In genomic region chr5:141960449-141961323, GRCh38 we compare ENCODE assay signal across 1 cellular context.
TF ChIP-seq lines count a peak whose summit lies in the region.

No MANE protein-coding gene starts in this region.

TF ChIP-seq in K562, 482 proteins besides CTCF, POLR2A, EP300 and RAD21 (continued from another document and continues in another):
- no peak for TF ChIP-seq ZNF75A (CRISPR knock-in tag; IDR thresholded peaks at IDR 0.05)
- no peak for TF ChIP-seq CBFA2T3 (IDR thresholded peaks at IDR 0.05)
- peak; percentile 63; the same call in 1 of the 2 replicates for TF ChIP-seq JUND (IDR thresholded peaks at IDR 0.05; ENCODE audit: borderline replicate concordance, low read depth, low read length)
- no peak for TF ChIP-seq JUND (tag; IDR thresholded peaks at IDR 0.05; ENCODE audit: borderline replicate concordance, low read depth, low read length)
- TF ChIP-seq RERE (CRISPR knock-in tag; IDR thresholded peaks at IDR 0.05; ENCODE audit: borderline replicate concordance) = no peak
- TF ChIP-seq ZNF655 (CRISPR knock-in tag; IDR thresholded peaks at IDR 0.05) = no peak
- TF ChIP-seq ZNF766 (CRISPR knock-in tag; conservative IDR thresholded peaks at IDR 0.05) = 0 out of 2 replicates have a peak, but pooled peaks have one; percentile 24
- TF ChIP-seq WHSC1 (IDR thresholded peaks at IDR 0.05; ENCODE audit: low read length) = no peak
- no peak for TF ChIP-seq SREBF1 (IDR thresholded peaks at IDR 0.05; ENCODE audit: borderline replicate concordance, low read depth, low read length)
- TF ChIP-seq, protein P1, sequence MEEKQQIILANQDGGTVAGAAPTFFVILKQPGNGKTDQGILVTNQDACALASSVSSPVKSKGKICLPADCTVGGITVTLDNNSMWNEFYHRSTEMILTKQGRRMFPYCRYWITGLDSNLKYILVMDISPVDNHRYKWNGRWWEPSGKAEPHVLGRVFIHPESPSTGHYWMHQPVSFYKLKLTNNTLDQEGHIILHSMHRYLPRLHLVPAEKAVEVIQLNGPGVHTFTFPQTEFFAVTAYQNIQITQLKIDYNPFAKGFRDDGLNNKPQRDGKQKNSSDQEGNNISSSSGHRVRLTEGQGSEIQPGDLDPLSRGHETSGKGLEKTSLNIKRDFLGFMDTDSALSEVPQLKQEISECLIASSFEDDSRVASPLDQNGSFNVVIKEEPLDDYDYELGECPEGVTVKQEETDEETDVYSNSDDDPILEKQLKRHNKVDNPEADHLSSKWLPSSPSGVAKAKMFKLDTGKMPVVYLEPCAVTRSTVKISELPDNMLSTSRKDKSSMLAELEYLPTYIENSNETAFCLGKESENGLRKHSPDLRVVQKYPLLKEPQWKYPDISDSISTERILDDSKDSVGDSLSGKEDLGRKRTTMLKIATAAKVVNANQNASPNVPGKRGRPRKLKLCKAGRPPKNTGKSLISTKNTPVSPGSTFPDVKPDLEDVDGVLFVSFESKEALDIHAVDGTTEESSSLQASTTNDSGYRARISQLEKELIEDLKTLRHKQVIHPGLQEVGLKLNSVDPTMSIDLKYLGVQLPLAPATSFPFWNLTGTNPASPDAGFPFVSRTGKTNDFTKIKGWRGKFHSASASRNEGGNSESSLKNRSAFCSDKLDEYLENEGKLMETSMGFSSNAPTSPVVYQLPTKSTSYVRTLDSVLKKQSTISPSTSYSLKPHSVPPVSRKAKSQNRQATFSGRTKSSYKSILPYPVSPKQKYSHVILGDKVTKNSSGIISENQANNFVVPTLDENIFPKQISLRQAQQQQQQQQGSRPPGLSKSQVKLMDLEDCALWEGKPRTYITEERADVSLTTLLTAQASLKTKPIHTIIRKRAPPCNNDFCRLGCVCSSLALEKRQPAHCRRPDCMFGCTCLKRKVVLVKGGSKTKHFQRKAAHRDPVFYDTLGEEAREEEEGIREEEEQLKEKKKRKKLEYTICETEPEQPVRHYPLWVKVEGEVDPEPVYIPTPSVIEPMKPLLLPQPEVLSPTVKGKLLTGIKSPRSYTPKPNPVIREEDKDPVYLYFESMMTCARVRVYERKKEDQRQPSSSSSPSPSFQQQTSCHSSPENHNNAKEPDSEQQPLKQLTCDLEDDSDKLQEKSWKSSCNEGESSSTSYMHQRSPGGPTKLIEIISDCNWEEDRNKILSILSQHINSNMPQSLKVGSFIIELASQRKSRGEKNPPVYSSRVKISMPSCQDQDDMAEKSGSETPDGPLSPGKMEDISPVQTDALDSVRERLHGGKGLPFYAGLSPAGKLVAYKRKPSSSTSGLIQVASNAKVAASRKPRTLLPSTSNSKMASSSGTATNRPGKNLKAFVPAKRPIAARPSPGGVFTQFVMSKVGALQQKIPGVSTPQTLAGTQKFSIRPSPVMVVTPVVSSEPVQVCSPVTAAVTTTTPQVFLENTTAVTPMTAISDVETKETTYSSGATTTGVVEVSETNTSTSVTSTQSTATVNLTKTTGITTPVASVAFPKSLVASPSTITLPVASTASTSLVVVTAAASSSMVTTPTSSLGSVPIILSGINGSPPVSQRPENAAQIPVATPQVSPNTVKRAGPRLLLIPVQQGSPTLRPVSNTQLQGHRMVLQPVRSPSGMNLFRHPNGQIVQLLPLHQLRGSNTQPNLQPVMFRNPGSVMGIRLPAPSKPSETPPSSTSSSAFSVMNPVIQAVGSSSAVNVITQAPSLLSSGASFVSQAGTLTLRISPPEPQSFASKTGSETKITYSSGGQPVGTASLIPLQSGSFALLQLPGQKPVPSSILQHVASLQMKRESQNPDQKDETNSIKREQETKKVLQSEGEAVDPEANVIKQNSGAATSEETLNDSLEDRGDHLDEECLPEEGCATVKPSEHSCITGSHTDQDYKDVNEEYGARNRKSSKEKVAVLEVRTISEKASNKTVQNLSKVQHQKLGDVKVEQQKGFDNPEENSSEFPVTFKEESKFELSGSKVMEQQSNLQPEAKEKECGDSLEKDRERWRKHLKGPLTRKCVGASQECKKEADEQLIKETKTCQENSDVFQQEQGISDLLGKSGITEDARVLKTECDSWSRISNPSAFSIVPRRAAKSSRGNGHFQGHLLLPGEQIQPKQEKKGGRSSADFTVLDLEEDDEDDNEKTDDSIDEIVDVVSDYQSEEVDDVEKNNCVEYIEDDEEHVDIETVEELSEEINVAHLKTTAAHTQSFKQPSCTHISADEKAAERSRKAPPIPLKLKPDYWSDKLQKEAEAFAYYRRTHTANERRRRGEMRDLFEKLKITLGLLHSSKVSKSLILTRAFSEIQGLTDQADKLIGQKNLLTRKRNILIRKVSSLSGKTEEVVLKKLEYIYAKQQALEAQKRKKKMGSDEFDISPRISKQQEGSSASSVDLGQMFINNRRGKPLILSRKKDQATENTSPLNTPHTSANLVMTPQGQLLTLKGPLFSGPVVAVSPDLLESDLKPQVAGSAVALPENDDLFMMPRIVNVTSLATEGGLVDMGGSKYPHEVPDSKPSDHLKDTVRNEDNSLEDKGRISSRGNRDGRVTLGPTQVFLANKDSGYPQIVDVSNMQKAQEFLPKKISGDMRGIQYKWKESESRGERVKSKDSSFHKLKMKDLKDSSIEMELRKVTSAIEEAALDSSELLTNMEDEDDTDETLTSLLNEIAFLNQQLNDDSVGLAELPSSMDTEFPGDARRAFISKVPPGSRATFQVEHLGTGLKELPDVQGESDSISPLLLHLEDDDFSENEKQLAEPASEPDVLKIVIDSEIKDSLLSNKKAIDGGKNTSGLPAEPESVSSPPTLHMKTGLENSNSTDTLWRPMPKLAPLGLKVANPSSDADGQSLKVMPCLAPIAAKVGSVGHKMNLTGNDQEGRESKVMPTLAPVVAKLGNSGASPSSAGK (IDR thresholded peaks at IDR 0.05) = peak; percentile 18; the same call in 1 of the 2 replicates
- no peak for TF ChIP-seq TSC22D4 (tag; IDR thresholded peaks at IDR 0.05)
- TF ChIP-seq CCAR2 (IDR thresholded peaks at IDR 0.05; ENCODE audit: low read depth, low read length) = no peak
- TF ChIP-seq, protein P2, sequence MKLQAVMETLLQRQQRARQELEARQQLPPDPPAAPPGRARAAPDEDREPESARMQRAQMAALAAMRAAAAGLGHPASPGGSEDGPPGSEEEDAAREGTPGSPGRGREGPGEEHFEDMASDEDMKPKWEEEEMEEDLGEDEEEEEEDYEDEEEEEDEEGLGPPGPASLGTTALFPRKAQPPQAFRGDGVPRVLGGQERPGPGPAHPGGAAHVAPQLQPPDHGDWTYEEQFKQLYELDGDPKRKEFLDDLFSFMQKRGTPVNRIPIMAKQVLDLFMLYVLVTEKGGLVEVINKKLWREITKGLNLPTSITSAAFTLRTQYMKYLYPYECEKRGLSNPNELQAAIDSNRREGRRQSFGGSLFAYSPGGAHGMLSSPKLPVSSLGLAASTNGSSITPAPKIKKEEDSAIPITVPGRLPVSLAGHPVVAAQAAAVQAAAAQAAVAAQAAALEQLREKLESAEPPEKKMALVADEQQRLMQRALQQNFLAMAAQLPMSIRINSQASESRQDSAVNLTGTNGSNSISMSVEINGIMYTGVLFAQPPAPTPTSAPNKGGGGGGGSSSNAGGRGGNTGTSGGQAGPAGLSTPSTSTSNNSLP (IDR thresholded peaks at IDR 0.05; ENCODE audit: borderline replicate concordance, low read depth, low read length) = no peak
- TF ChIP-seq MEF2A (IDR thresholded peaks at IDR 0.05; ENCODE audit: control insufficient read depth, low read depth, low read length) = no peak
- TF ChIP-seq HBP1 (CRISPR knock-in tag; IDR thresholded peaks at IDR 0.05) = no peak
- TF ChIP-seq, protein P3, sequence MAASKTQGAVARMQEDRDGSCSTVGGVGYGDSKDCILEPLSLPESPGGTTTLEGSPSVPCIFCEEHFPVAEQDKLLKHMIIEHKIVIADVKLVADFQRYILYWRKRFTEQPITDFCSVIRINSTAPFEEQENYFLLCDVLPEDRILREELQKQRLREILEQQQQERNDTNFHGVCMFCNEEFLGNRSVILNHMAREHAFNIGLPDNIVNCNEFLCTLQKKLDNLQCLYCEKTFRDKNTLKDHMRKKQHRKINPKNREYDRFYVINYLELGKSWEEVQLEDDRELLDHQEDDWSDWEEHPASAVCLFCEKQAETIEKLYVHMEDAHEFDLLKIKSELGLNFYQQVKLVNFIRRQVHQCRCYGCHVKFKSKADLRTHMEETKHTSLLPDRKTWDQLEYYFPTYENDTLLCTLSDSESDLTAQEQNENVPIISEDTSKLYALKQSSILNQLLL (CRISPR knock-in tag; IDR thresholded peaks at IDR 0.05; ENCODE audit: borderline replicate concordance) = no peak
- TF ChIP-seq CAMTA2 (CRISPR knock-in tag; conservative IDR thresholded peaks at IDR 0.05) = no peak
- TF ChIP-seq, protein P4, sequence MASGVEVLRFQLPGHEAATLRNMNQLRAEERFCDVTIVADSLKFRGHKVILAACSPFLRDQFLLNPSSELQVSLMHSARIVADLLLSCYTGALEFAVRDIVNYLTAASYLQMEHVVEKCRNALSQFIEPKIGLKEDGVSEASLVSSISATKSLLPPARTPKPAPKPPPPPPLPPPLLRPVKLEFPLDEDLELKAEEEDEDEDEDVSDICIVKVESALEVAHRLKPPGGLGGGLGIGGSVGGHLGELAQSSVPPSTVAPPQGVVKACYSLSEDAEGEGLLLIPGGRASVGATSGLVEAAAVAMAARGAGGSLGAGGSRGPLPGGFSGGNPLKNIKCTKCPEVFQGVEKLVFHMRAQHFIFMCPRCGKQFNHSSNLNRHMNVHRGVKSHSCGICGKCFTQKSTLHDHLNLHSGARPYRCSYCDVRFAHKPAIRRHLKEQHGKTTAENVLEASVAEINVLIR (CRISPR knock-in tag; IDR thresholded peaks at IDR 0.05) = no peak
- TF ChIP-seq RBM17 (IDR thresholded peaks at IDR 0.05; ENCODE audit: borderline replicate concordance, low read depth, low read length) = no peak
- peak; percentile 84 for TF ChIP-seq ETV1 (tag; conservative IDR thresholded peaks at IDR 0.05; ENCODE audit: low read depth)
- TF ChIP-seq RBM14 (IDR thresholded peaks at IDR 0.05; ENCODE audit: borderline replicate concordance, insufficient read depth, low read depth, low read length) = no peak
- no peak for TF ChIP-seq ZNF699 (CRISPR knock-in tag; IDR thresholded peaks at IDR 0.05; ENCODE audit: insufficient replicate concordance)
- no peak; the same call in 1 of the 2 replicates for TF ChIP-seq SMARCA4 (IDR thresholded peaks at IDR 0.05)
